Comparison of ENCODE assay signal across 22 cellular contexts in the genomic region with DNA sequence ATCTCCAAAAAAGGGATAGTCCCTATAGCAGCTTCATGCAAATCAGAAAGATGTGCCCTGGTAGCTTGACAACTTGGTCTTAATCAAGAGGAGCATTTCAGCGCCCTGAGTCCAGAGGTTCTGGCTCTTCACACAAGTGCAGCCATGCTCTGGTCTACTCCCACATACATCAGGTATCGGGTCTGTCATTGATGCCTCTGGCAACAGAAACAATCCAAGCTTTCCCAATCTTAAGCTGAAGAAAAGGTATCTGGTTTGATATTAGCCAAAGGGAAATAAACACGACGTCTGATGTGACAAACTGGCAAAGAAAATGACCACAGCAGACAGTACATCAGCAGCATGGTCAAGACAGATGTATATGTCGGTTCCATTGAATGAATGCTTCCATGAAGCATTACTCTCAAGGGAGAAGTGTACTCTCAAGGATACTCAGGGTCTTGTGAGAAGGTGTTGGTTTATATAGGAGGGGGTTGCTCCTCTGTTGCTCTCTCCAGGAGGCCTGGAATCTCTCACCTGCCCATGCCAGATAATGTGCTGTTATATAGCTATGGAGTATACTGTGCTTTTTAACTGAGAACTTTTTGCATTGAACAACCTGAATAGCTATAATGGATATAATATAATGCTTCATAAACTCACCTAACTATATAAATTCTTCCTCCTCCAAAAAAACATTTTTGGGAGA.
"Had no signal": no experiment of that assay in that cellular context is flagged by ENCODE, and none has a peak within 500 bp of the region (broad histone marks: within the 10 kb centered on the region; RNA-seq: fewer than 3 reads in every experiment).

No MANE protein-coding gene starts in this region.

- H3K9me3 Mint-ChIP-seq: memory B cell, neural progenitor cell had no signal

- H3K36me3 Mint-ChIP-seq: memory B cell; natural killer cell treated with Interleukin-12 subunit alpha and Interleukin-12 subunit beta and Interleukin-15 and Interleukin-18, amount 100 ng/mL, for 72 hours; neural progenitor cell had no signal

- H3K9ac ChIP-seq: neural progenitor cell had no signal

- H3K4me3 ChIP-seq: esophagus muscularis mucosa, gastrocnemius medialis, left ventricle myocardium inferior, lower lobe of right lung, neural progenitor cell, ovary, suprapubic skin, thyroid gland, upper lobe of left lung, uterus had no signal

- ATAC-seq: gastrocnemius medialis; left cardiac atrium; lower lobe of right lung; natural killer cell treated with Interleukin-12 subunit alpha and Interleukin-12 subunit beta and Interleukin-15 and Interleukin-18, amount 100 ng/mL, for 72 hours; right cardiac atrium; stimulated activated naive CD8-positive, alpha-beta T cell treated with anti-CD3 and anti-CD28 coated beads, Interleukin-15, Interleukin-2, amounts not matched to agents 100 U/mL and 50 U/mL, for 24 hours had no signal

- H3K4me3 Mint-ChIP-seq: memory B cell; natural killer cell treated with Interleukin-12 subunit alpha and Interleukin-12 subunit beta and Interleukin-15 and Interleukin-18, amount 100 ng/mL, for 72 hours; neural progenitor cell had no signal

- H3K36me3 ChIP-seq: esophagus muscularis mucosa, gastrocnemius medialis, left ventricle myocardium inferior, lower lobe of right lung, neural progenitor cell, ovary, suprapubic skin, thyroid gland, upper lobe of left lung, uterus had no signal

- H3K4me2 ChIP-seq: neural progenitor cell had no signal

- H3K4me1 ChIP-seq: esophagus muscularis mucosa, gastrocnemius medialis, left ventricle myocardium inferior, lower lobe of right lung, neural progenitor cell, suprapubic skin, thyroid gland, upper lobe of left lung, uterus had no signal

- H3K27me3 Mint-ChIP-seq: memory B cell; natural killer cell treated with Interleukin-12 subunit alpha and Interleukin-12 subunit beta and Interleukin-15 and Interleukin-18, amount 100 ng/mL, for 72 hours had no signal

- H2AFZ ChIP-seq: neural progenitor cell had no signal

- H3K27me3 ChIP-seq: esophagus muscularis mucosa, gastrocnemius medialis, neural progenitor cell, ovary, suprapubic skin, thyroid gland, upper lobe of left lung, uterus had no signal

- DNase-seq: effector memory CD4-positive, alpha-beta T cell; gastrocnemius medialis; kidney; left cardiac atrium; left ventricle myocardium inferior; lower lobe of right lung; midbrain; nucleus accumbens; ovary; right cardiac atrium; small intestine; stimulated activated CD4-positive, alpha-beta T cell treated with anti-CD3 and anti-CD28 coated beads, Interleukin-2, amount 100 ng/mL, for 48 hours; stimulated activated naive CD8-positive, alpha-beta T cell treated with anti-CD3 and anti-CD28 coated beads, Interleukin-15, Interleukin-2, amounts not matched to agents 100 U/mL and 50 U/mL, for 24 hours; thyroid gland; upper lobe of left lung; uterus had no signal

- H3K27ac ChIP-seq: epithelial cell of prostate, esophagus muscularis mucosa, gastrocnemius medialis, left ventricle myocardium inferior, lower lobe of right lung, neural progenitor cell, ovary, suprapubic skin, thyroid gland, upper lobe of left lung, uterus had no signal

- H3K4me1 Mint-ChIP-seq: memory B cell, neural progenitor cell had no signal

- H3K27ac Mint-ChIP-seq: memory B cell; natural killer cell treated with Interleukin-12 subunit alpha and Interleukin-12 subunit beta and Interleukin-15 and Interleukin-18, amount 100 ng/mL, for 72 hours; neural progenitor cell had no signal

- H3K9me3 ChIP-seq: esophagus muscularis mucosa, gastrocnemius medialis, left ventricle myocardium inferior, lower lobe of right lung, ovary, suprapubic skin, thyroid gland, upper lobe of left lung, uterus had no signal
